Comparison of ENCODE assay signal across 22 cellular contexts in genomic region chr15:92048739-92049138, GRCh38.
"Had no signal": no experiment of that assay in that cellular context is flagged by ENCODE, and none has a peak within 500 bp of the region (broad histone marks: within the 10 kb centered on the region; RNA-seq: fewer than 3 reads in every experiment).

No MANE protein-coding gene starts in this region.

- FAIRE-seq: TTC549 had no signal

- H3K36me3 ChIP-seq: breast epithelium, Peyer's patch had no signal

- H3K4me3 ChIP-seq: breast epithelium, Peyer's patch had no signal

- DNase-seq: activated B cell treated with CpG ODN at 0.5 μM for 24 hours; activated CD4-positive, alpha-beta memory T cell treated with anti-CD3 and anti-CD28 coated beads, Interleukin-2, amount 10 ng/mL, durations not matched to agents 7 days and 5 days; activated CD4-positive, alpha-beta T cell treated with anti-CD3 and anti-CD28 coated beads for 1 hour; activated CD4-positive, alpha-beta T cell treated with anti-CD3 and anti-CD28 coated beads, Interleukin-2, amount 50 U/mL, for 1 hour; activated naive CD4-positive, alpha-beta T cell treated with anti-CD3 and anti-CD28 coated beads, Interleukin-2, amount 50 U/mL, for 16 hours; activated naive CD8-positive, alpha-beta T cell treated with anti-CD3 and anti-CD28 coated beads, Interleukin-2, amount 10 ng/mL, durations not matched to agents 7 days and 5 days; activated T-cell treated with anti-CD3 and anti-CD28 coated beads, Interleukin-2, amount 50 U/mL, for 72 hours; aorta; central memory CD4-positive, alpha-beta T cell; MV-4-11; NCI-H1092 treated with DMSO at 0.1 percent for 48 hours; NCI-H1436; NCI-H1694 treated with DMSO at 0.1 percent for 48 hours; NCI-H2029 treated with DMSO at 0.1 percent for 48 hours; NCI-H510A treated with DMSO at 0.1 percent for 48 hours; NK-92 treated with Interleukin-12 subunit alpha and Interleukin-12 subunit beta, amount 100 ng/mL, for 24 hours; OCI-M1; Peyer's patch; SHP77 treated with DMSO at 0.1 percent for 48 hours; T-helper 9 cell had no signal

- H3K27me3 ChIP-seq: breast epithelium, Peyer's patch had no signal
